ENCODE assay signal across 10 cellular contexts in genomic region chr15:50137330-50137761, GRCh38. TPM values are rescaled to one million over a fixed set of nuclear protein-coding genes. Genes with fewer than 3 reads are reported as not detected.
DNase-seq lines count a peak whose midpoint lies in the region; ATAC-seq, FAIRE-seq and TF ChIP-seq lines count a peak whose summit lies in the region.
"Had no signal": no experiment of that assay in that cellular context is flagged by ENCODE, and none has a peak within 500 bp of the region (broad histone marks: within the 10 kb centered on the region; RNA-seq: fewer than 3 reads in every experiment).

No MANE protein-coding gene starts in this region.

- intact Hi-C loops in PC-3 (cut with micrococcal nuclease) = loop anchor here (5.0 kb wide), 1 partner anchor 85 kb away; no protein-coding TSS in a partner anchor

- DNase-seq in GM04503 (ENCODE audit: low read depth) (peak; percentile 100), PC-3 (peak; percentile 96), bronchial epithelial cell (ENCODE audit: low read depth) (peak; percentile 65), NCI-H2107 treated with DMSO at 0.1 percent for 48 hours (lab: John Stamatoyannopoulos, UW; ENCODE audit: unreplicated experiment) (no peak), NCI-H1436 (lab: John Stamatoyannopoulos, UW) (no peak), erythroblast (lab: John Stamatoyannopoulos, UW) (no peak)
- DNase-seq in stimulated activated CD4-positive, alpha-beta T cell treated with anti-CD3 and anti-CD28 coated beads, Interleukin-4, amount 100 ng/mL, for 24 hours = peak; percentile 61
- DNase-seq: H7, right lobe of liver had no signal

- H4K20me1 ChIP-seq in PC-3 (ENCODE audit: low read length) = no peaks in the 10 kb centered on the region

- peak overlapping the region; percentile 91 for H3K27ac ChIP-seq in PC-3 (ENCODE audit: low read length)
- H3K27ac ChIP-seq: right lobe of liver had no signal

- peak overlapping the region; percentile 26; the same call in 1 of the 2 replicates for H3K4me2 ChIP-seq in PC-3 (ENCODE audit: low read length)

- BruUV-seq in PC-3 (replicated peaks; lab: Mats Ljungman, UMichigan) = no TSS peak

- no peaks in the 10 kb centered on the region for H3K9me2 ChIP-seq in PC-3 (replicated peaks; ENCODE audit: low read length)

- peak overlapping the region; percentile 32; the same call in 1 of the 2 replicates for H3K9ac ChIP-seq in PC-3 (ENCODE audit: low read length)

- peaks cover 6% of the 10 kb centered on the region for H3F3A ChIP-seq in PC-3 (ENCODE audit: low read length, unreplicated experiment)

- peak; percentile 87 for ATAC-seq in PC-3
- ATAC-seq: right lobe of liver had no signal

- H2AFZ ChIP-seq in PC-3 (ENCODE audit: low read length) = peak overlapping the region; percentile 22; the same call in 1 of the 2 replicates

- H3K27me3 ChIP-seq in PC-3 (ENCODE audit: low read length) (no peaks in the 10 kb centered on the region), bronchial epithelial cell (ENCODE audit: control insufficient read depth, insufficient read depth, low read length) (no peaks in the 10 kb centered on the region)
- H3K27me3 ChIP-seq: right lobe of liver had no signal

- no peak for TF ChIP-seq POLR2A in erythroblast (IDR thresholded peaks at IDR 0.05; ENCODE audit: low read length)

- H3K4me3 ChIP-seq in PC-3 (ENCODE audit: low read length) (no peak overlapping the region), bronchial epithelial cell (ENCODE audit: low read depth, low read length) (no peak overlapping the region)
- H3K4me3 ChIP-seq: right lobe of liver had no signal

- FAIRE-seq in bronchial epithelial cell (lab: Jason Lieb, UNC) = no peak

- H3K36me3 ChIP-seq in PC-3 (ENCODE audit: low read depth, low read length) = no peaks in the 10 kb centered on the region
- no peaks in the 10 kb centered on the region for H3K36me3 ChIP-seq in bronchial epithelial cell (ENCODE audit: control insufficient read depth, insufficient read depth, low read length)
- H3K36me3 ChIP-seq: right lobe of liver had no signal

- peaks cover 31% of the 10 kb centered on the region for H3K4me1 ChIP-seq in PC-3 (ENCODE audit: insufficient read depth, low read length)
- H3K4me1 ChIP-seq: right lobe of liver had no signal

- TF ChIP-seq CTCF in PC-3 (conservative IDR thresholded peaks at IDR 0.05; ENCODE audit: low read depth, low read length) = no peak
- TF ChIP-seq CTCF in bronchial epithelial cell (IDR thresholded peaks at IDR 0.05; ENCODE audit: insufficient read depth, low read length, severe bottlenecking) = no peak

- H3K9me3 ChIP-seq in PC-3 (ENCODE audit: low read length) = no peaks in the 10 kb centered on the region
- H3K9me3 ChIP-seq: right lobe of liver had no signal

- POLR2A ChIA-PET in PC-3 (lab: Charles Lee; ENCODE audit: unreplicated experiment) = no interaction called here

- CTCF ChIA-PET in PC-3 (lab: Charles Lee) = no interaction called here

- no peaks in the 10 kb centered on the region for H3K79me2 ChIP-seq in PC-3 (ENCODE audit: low read length)

RNA-seq across cellular contexts. Expression of gene ATP8B4, which starts 18.3 kb away (rescaled TPM):
- total RNA-seq in PC-3 (2014; rRNA removed) = not detected in 2 replicates
- 0.26 and 1.1 TPM in 2 replicates for total RNA-seq in bronchial epithelial cell
- total RNA-seq: H7 had no signal

RNA-seq across cellular contexts. Expression of gene SLC27A2, which starts 44.6 kb away (rescaled TPM):
- total RNA-seq in PC-3 (2014; rRNA removed) (5.8 and 8.1 TPM in 2 replicates), bronchial epithelial cell (1.3 and 6.7 TPM in 2 replicates)
- total RNA-seq: cardiac septum had no signal

Comparison
In these comparisons a context has a peak if more than half of its experiments do, and no peak if none do; other contexts are left out.
1. DNase-seq: peak in GM04503 (single experiment), PC-3 (single experiment), bronchial epithelial cell (single experiment) and stimulated activated CD4-positive, alpha-beta T cell treated with anti-CD3 and anti-CD28 coated beads, Interleukin-4, amount 100 ng/mL, for 24 hours (single experiment); none in NCI-H2107 treated with DMSO at 0.1 percent for 48 hours (single experiment), NCI-H1436 (single experiment) and erythroblast (0 of 2).